In genomic region chr9:78521680-78522079, GRCh38 we compare ENCODE assay signal across 27 cellular contexts.
"Had no signal": no experiment of that assay in that cellular context is flagged by ENCODE, and none has a peak within 500 bp of the region (broad histone marks: within the 10 kb centered on the region; RNA-seq: fewer than 3 reads in every experiment).

No MANE protein-coding gene starts in this region.

- H3K27ac ChIP-seq: hepatocyte, left ventricle myocardium inferior, pancreas, prostate gland, sigmoid colon, spleen, suprapubic skin, thoracic aorta, tibial artery, upper lobe of right lung had no signal

- H3K4me3 Mint-ChIP-seq: memory B cell; naive thymus-derived CD4-positive, alpha-beta T cell; natural killer cell treated with Interleukin-12 subunit alpha and Interleukin-12 subunit beta and Interleukin-15 and Interleukin-18, amount 100 ng/mL, for 72 hours; stimulated activated effector memory CD8-positive, alpha-beta T cell treated with anti-CD3 and anti-CD28 coated beads, Interleukin-12 subunit alpha, Interleukin-12 subunit beta, amount 100 ng/mL, for 72 hours; stimulated activated naive CD8-positive, alpha-beta T cell treated with anti-CD3 and anti-CD28 coated beads, Interleukin-15, Interleukin-2, amounts not matched to agents 100 ng/mL and 50 ng/mL, for 24 hours had no signal

- H3K27ac Mint-ChIP-seq: memory B cell; naive thymus-derived CD4-positive, alpha-beta T cell; natural killer cell treated with Interleukin-12 subunit alpha and Interleukin-12 subunit beta and Interleukin-15 and Interleukin-18, amount 100 ng/mL, for 72 hours; stimulated activated effector memory CD8-positive, alpha-beta T cell treated with anti-CD3 and anti-CD28 coated beads, Interleukin-12 subunit alpha, Interleukin-12 subunit beta, amount 100 ng/mL, for 72 hours; stimulated activated naive CD8-positive, alpha-beta T cell treated with anti-CD3 and anti-CD28 coated beads, Interleukin-15, Interleukin-2, amounts not matched to agents 100 ng/mL and 50 ng/mL, for 24 hours had no signal

- H3K4me1 Mint-ChIP-seq: memory B cell; naive thymus-derived CD4-positive, alpha-beta T cell; stimulated activated effector memory CD8-positive, alpha-beta T cell treated with anti-CD3 and anti-CD28 coated beads, Interleukin-12 subunit alpha, Interleukin-12 subunit beta, amount 100 ng/mL, for 72 hours had no signal

- H3K4me1 ChIP-seq: left ventricle myocardium inferior, pancreas, prostate gland, sigmoid colon, spleen, suprapubic skin, tibial artery, upper lobe of right lung had no signal

- H3K9me3 ChIP-seq: pancreas, prostate gland had no signal

- H3K36me3 ChIP-seq: left ventricle myocardium inferior, pancreas, prostate gland, sigmoid colon, spleen, suprapubic skin, thoracic aorta, tibial artery, upper lobe of right lung had no signal

- H3K36me3 Mint-ChIP-seq: memory B cell; stimulated activated effector memory CD8-positive, alpha-beta T cell treated with anti-CD3 and anti-CD28 coated beads, Interleukin-12 subunit alpha, Interleukin-12 subunit beta, amount 100 ng/mL, for 72 hours had no signal

- H3K27me3 Mint-ChIP-seq: memory B cell; natural killer cell treated with Interleukin-12 subunit alpha and Interleukin-12 subunit beta and Interleukin-15 and Interleukin-18, amount 100 ng/mL, for 72 hours had no signal

- H3K4me3 ChIP-seq: hepatocyte, left ventricle myocardium inferior, lung, mucosa of descending colon, pancreas, prostate gland, sigmoid colon, spleen, suprapubic skin, thoracic aorta, tibial artery, upper lobe of right lung had no signal

- FAIRE-seq: pancreas, small intestine, urothelium cell line had no signal

- DNase-seq: islet precursor cell; left ventricle myocardium inferior; midbrain; mucosa of descending colon; naive thymus-derived CD4-positive, alpha-beta T cell; pancreas; posterior cingulate gyrus; retina; right cardiac atrium; sigmoid colon; small intestine; spleen; stimulated activated CD4-positive, alpha-beta T cell treated with anti-CD3 and anti-CD28 coated beads, Interleukin-4, amount 100 ng/mL, for 24 hours; stimulated activated naive CD4-positive, alpha-beta T cell; tibial artery; trophoblast cell; upper lobe of right lung had no signal

- H3K27me3 ChIP-seq: hepatocyte, pancreas, sigmoid colon, spleen, suprapubic skin, tibial artery, upper lobe of right lung had no signal
